Comparison of ENCODE assay signal across 20 cellular contexts in the genomic region with DNA sequence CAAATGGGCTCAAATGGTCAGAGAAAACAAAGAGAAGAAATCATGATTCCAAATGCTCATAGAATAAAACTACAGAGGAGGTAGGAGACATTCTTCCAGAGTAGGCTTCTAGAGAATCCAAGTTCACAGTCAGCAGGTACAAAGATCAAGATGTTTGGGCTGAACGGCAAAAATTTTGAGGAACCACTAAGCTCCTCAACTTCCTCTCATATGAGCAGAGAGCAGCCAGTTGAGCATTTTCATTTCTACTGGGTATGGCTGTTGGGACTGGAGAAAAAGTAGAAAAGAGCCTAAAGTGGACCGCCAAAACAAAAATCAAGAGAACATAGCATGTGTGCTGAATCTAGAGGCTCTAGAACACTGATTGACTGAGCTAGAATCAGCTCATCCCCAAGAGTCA.
"Had no signal": no experiment of that assay in that cellular context is flagged by ENCODE, and none has a peak within 500 bp of the region (broad histone marks: within the 10 kb centered on the region; RNA-seq: fewer than 3 reads in every experiment).

No MANE protein-coding gene starts in this region.

- H3K27ac Mint-ChIP-seq: activated B cell treated with CpG ODN at 0.5 μM for 24 hours; activated CD4-positive, alpha-beta T cell treated with anti-CD3 and anti-CD28 coated beads for 36 hours; activated naive CD4-positive, alpha-beta T cell treated with anti-CD3 and anti-CD28 coated beads for 36 hours; activated naive CD8-positive, alpha-beta T cell treated with anti-CD3 and anti-CD28 coated beads, Interleukin-2, amount 10 ng/mL, durations not matched to agents 7 days and 5 days; effector memory CD8-positive, alpha-beta T cell; immature natural killer cell; stimulated activated effector memory CD8-positive, alpha-beta T cell treated with anti-CD3 and anti-CD28 coated beads, Interleukin-12 subunit alpha, Interleukin-12 subunit beta, amount 100 ng/mL, for 72 hours; stimulated activated naive CD8-positive, alpha-beta T cell treated with anti-CD3 and anti-CD28 coated beads, Interleukin-15, amount 100 ng/mL, for 72 hours had no signal

- H3K27me3 ChIP-seq: colonic mucosa, dorsolateral prefrontal cortex, right lobe of liver, tibial artery had no signal

- H3K36me3 ChIP-seq: colonic mucosa, lower lobe of right lung, right lobe of liver, tibial artery had no signal

- H3K27ac ChIP-seq: colonic mucosa, dorsolateral prefrontal cortex, lower lobe of right lung, right lobe of liver, skin epidermis, tibial artery had no signal

- H3K4me3 ChIP-seq: colonic mucosa, dorsolateral prefrontal cortex, lower lobe of right lung, right lobe of liver, skin epidermis, tibial artery had no signal

- H3K36me3 Mint-ChIP-seq: naive B cell; stimulated activated effector memory CD8-positive, alpha-beta T cell treated with anti-CD3 and anti-CD28 coated beads, Interleukin-12 subunit alpha, Interleukin-12 subunit beta, amount 100 ng/mL, for 72 hours had no signal

- DNase-seq: activated B cell treated with CpG ODN at 0.5 μM for 24 hours; activated CD8-positive, alpha-beta memory T cell treated with anti-CD3 and anti-CD28 coated beads, Interleukin-2, amount 50 U/mL, for 48 hours; amygdala; colonic mucosa; dorsolateral prefrontal cortex; foreskin melanocyte; lower lobe of right lung; naive B cell; posterior cingulate gyrus; right lobe of liver; tibial artery had no signal

- H3K4me3 Mint-ChIP-seq: activated B cell treated with CpG ODN at 0.5 μM for 24 hours; activated CD4-positive, alpha-beta T cell treated with anti-CD3 and anti-CD28 coated beads for 36 hours; activated naive CD4-positive, alpha-beta T cell treated with anti-CD3 and anti-CD28 coated beads for 36 hours; activated naive CD8-positive, alpha-beta T cell treated with anti-CD3 and anti-CD28 coated beads, Interleukin-2, amount 10 ng/mL, durations not matched to agents 7 days and 5 days; effector memory CD8-positive, alpha-beta T cell; immature natural killer cell; naive B cell; neural crest cell; stimulated activated effector memory CD8-positive, alpha-beta T cell treated with anti-CD3 and anti-CD28 coated beads, Interleukin-12 subunit alpha, Interleukin-12 subunit beta, amount 100 ng/mL, for 72 hours; stimulated activated naive CD8-positive, alpha-beta T cell treated with anti-CD3 and anti-CD28 coated beads, Interleukin-15, amount 100 ng/mL, for 72 hours had no signal

- H3K9me3 Mint-ChIP-seq: activated B cell treated with CpG ODN at 0.5 μM for 24 hours; activated naive CD4-positive, alpha-beta T cell treated with anti-CD3 and anti-CD28 coated beads for 36 hours; effector memory CD8-positive, alpha-beta T cell; immature natural killer cell; stimulated activated effector memory CD8-positive, alpha-beta T cell treated with anti-CD3 and anti-CD28 coated beads, Interleukin-12 subunit alpha, Interleukin-12 subunit beta, amount 100 ng/mL, for 72 hours had no signal

- H3K4me1 ChIP-seq: colonic mucosa, lower lobe of right lung, right lobe of liver, tibial artery had no signal

- H3K9me3 ChIP-seq: colonic mucosa, lower lobe of right lung, right lobe of liver, tibial artery had no signal

- H3K4me1 Mint-ChIP-seq: activated CD4-positive, alpha-beta T cell treated with anti-CD3 and anti-CD28 coated beads for 36 hours; neural crest cell; stimulated activated effector memory CD8-positive, alpha-beta T cell treated with anti-CD3 and anti-CD28 coated beads, Interleukin-12 subunit alpha, Interleukin-12 subunit beta, amount 100 ng/mL, for 72 hours had no signal
